In the genomic region with DNA sequence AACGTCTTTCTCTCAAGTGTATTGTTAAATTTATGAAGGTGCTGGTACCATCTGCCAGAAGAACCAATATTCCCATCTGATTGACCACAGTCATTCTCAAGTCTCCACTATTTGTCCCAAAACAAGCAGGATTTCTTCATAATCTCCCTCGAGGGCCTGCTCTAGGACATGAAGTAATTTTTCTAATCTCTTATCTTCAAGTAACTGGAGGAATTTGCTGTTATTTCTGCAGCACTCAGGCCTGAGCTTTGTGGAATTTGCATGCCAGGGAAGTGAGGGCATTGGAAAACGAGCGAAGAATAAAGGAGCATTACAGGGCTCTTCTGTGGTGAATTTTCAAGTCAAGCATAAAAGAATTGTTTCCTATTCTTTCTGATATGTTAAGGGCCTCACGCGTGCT, we compare ENCODE assay signal across 13 cellular contexts.
DNase-seq lines count a peak whose midpoint lies in the region; ATAC-seq lines count a peak whose summit lies in the region.
"Had no signal": no experiment of that assay in that cellular context is flagged by ENCODE, and none has a peak within 500 bp of the region (broad histone marks: within the 10 kb centered on the region; RNA-seq: fewer than 3 reads in every experiment).

No MANE protein-coding gene starts in this region.

- peak; percentile 74 for ATAC-seq in left ventricle myocardium superior
- no peak for ATAC-seq in GM18498 (IDR thresholded peaks at IDR 0.05; ENCODE audit: unreplicated experiment)
- ATAC-seq in HG03342 (IDR thresholded peaks at IDR 0.05; ENCODE audit: unreplicated experiment) = no peak
- no peak for ATAC-seq in stimulated activated naive CD8-positive, alpha-beta T cell treated with anti-CD3 and anti-CD28 coated beads, Interleukin-15, Interleukin-2, amounts not matched to agents 100 U/mL and 50 U/mL, for 24 hours
- ATAC-seq: activated CD8-positive, alpha-beta T cell treated with anti-CD3 and anti-CD28 coated beads for 36 hours had no signal

- intact Hi-C loops in left ventricle myocardium superior (cut with micrococcal nuclease) = no loop called here

- DNase-seq in EH (ENCODE audit: low read depth) (peak; percentile 84), astrocyte of the hippocampus (ENCODE audit: low read depth, low spot score) (peak; percentile 93), left ventricle myocardium superior (no peak), retina (peak; percentile 24), NOMO-1 (lab: John Stamatoyannopoulos, UW; ENCODE audit: unreplicated experiment in 2 of 2) (no peak)
- no peak for DNase-seq in stimulated activated naive CD8-positive, alpha-beta T cell treated with anti-CD3 and anti-CD28 coated beads, Interleukin-15, Interleukin-2, amounts not matched to agents 100 U/mL and 50 U/mL, for 24 hours
- DNase-seq: activated CD8-positive, alpha-beta T cell treated with anti-CD3 and anti-CD28 coated beads for 36 hours; activated effector memory CD4-positive, alpha-beta T cell treated with anti-CD3 and anti-CD28 coated beads, Interleukin-2, amount 50 U/mL, for 16 hours; NCI-H1694; NCI-H748 treated with DMSO at 0.1 percent for 48 hours; T-helper 9 cell had no signal

Comparison
In these comparisons a context has a peak if more than half of its experiments do, and no peak if none do; other contexts are left out.
1. DNase-seq: peak in EH (single experiment), astrocyte of the hippocampus (single experiment) and retina (single experiment); none in left ventricle myocardium superior (single experiment), NOMO-1 (0 of 2) and stimulated activated naive CD8-positive, alpha-beta T cell treated with anti-CD3 and anti-CD28 coated beads, Interleukin-15, Interleukin-2, amounts not matched to agents 100 U/mL and 50 U/mL, for 24 hours (single experiment).